In genomic region chr2:28895189-28895893, GRCh38 we compare ENCODE assay signal across 8 cellular contexts. TPM values are rescaled to one million over a fixed set of nuclear protein-coding genes. Genes with fewer than 3 reads are reported as not detected.
DNase-seq lines count a peak whose midpoint lies in the region; ATAC-seq and TF ChIP-seq lines count a peak whose summit lies in the region.

No MANE protein-coding gene starts in this region.

- H3K4me3 ChIP-seq in BE2C (ENCODE audit: low read depth, low read length): peak overlapping the region; percentile 99
- peak overlapping the region; percentile 76 for H3K4me3 ChIP-seq in WERI-Rb-1 (ENCODE audit: low read depth, low read length)

- H3K36me3 ChIP-seq in BE2C: peaks cover 20% of the 10 kb centered on the region
- H3K36me3 ChIP-seq in WERI-Rb-1: peaks cover 17% of the 10 kb centered on the region

- H3K27me3 Mint-ChIP-seq in central memory CD8-positive, alpha-beta T cell: no peaks in the 10 kb centered on the region

- H3K4me3 Mint-ChIP-seq in central memory CD8-positive, alpha-beta T cell: peak overlapping the region; percentile 95

- H3K9me3 Mint-ChIP-seq in central memory CD8-positive, alpha-beta T cell: no peaks in the 10 kb centered on the region

- TF ChIP-seq CTCF in BE2C (IDR thresholded peaks at IDR 0.05; ENCODE audit: low read depth, low read length): no peak
- no peak for TF ChIP-seq CTCF in WERI-Rb-1 (IDR thresholded peaks at IDR 0.05; ENCODE audit: low read depth, low read length)

- peaks cover 30% of the 10 kb centered on the region for H3K4me1 Mint-ChIP-seq in central memory CD8-positive, alpha-beta T cell

- peaks cover 22% of the 10 kb centered on the region for H3K27me3 ChIP-seq in BE2C
- H3K27me3 ChIP-seq in WERI-Rb-1 (ENCODE audit: insufficient read depth, low read depth, severe bottlenecking): no peaks in the 10 kb centered on the region

- H3K27ac Mint-ChIP-seq in central memory CD8-positive, alpha-beta T cell (ENCODE audit: low read depth): peak overlapping the region; percentile 93

- peak; percentile 21 for ATAC-seq in GM19463 (IDR thresholded peaks at IDR 0.05; ENCODE audit: unreplicated experiment)
- peak; percentile 4 for ATAC-seq in central memory CD8-positive, alpha-beta T cell (replicated peaks; ENCODE audit: extremely low read depth, poor library complexity, severe bottlenecking)

- peaks cover 11% of the 10 kb centered on the region for H3K36me3 Mint-ChIP-seq in central memory CD8-positive, alpha-beta T cell (ENCODE audit: insufficient read depth)

- H3K4me1 ChIP-seq in BE2C: peaks cover 16% of the 10 kb centered on the region

- H3K27ac ChIP-seq in WERI-Rb-1: peak overlapping the region; percentile 83

- DNase-seq in BE2C: peak; percentile 49
- peak in 51 of 76 experiments; percentile 8 to 51 (median 27) for DNase-seq in HUDEP-2 (lab: John Stamatoyannopoulos, UW; ENCODE audit: unreplicated experiment in 76 of 76)
- peak; percentile 61 for DNase-seq in WERI-Rb-1
- DNase-seq in central memory CD8-positive, alpha-beta T cell (ENCODE audit: low spot score in 2 of 2): peak in 1 of 2 donors; percentile 15
- peak; percentile 41 for DNase-seq in kidney glomerular epithelial cell (lab: John Stamatoyannopoulos, UW)
- DNase-seq in stimulated activated CD4-positive, alpha-beta T cell treated with anti-CD3 and anti-CD28 coated beads, Interleukin-2, amount 100 ng/mL, for 4 hours (ENCODE audit: low read depth): peak; percentile 37
- DNase-seq in NCI-H187 treated with DMSO at 0.1 percent for 48 hours (lab: John Stamatoyannopoulos, UW): no peak

- H3K9me3 ChIP-seq in BE2C (no peaks in the 10 kb centered on the region), WERI-Rb-1 (ENCODE audit: severe bottlenecking) (no peaks in the 10 kb centered on the region)

RNA-seq across cellular contexts. Expression of gene WDR43, which starts 0.9 kb away (rescaled TPM):
- 58.2 TPM for polyA plus RNA-seq in BE2C (2012; ENCODE audit: insufficient read depth, insufficient read length, low read depth)

RNA-seq across cellular contexts. Expression of gene TRMT61B, which starts 25.2 kb away (rescaled TPM):
- 8.8 TPM for polyA plus RNA-seq in BE2C (2012; ENCODE audit: insufficient read depth, insufficient read length, low read depth)
